In genomic region chr21:38769253-38769780, GRCh38 we compare ENCODE assay signal across 11 cellular contexts. TPM values are rescaled to one million over a fixed set of nuclear protein-coding genes. Genes with fewer than 3 reads are reported as not detected.
DNase-seq lines count a peak whose midpoint lies in the region; ATAC-seq and TF ChIP-seq lines count a peak whose summit lies in the region.
"Had no signal": no experiment of that assay in that cellular context is flagged by ENCODE, and none has a peak within 500 bp of the region (broad histone marks: within the 10 kb centered on the region; RNA-seq: fewer than 3 reads in every experiment).

No MANE protein-coding gene starts in this region.

- peak overlapping the region; percentile 40 to 66 (median 49) for H3K27ac ChIP-seq in esophagus muscularis mucosa (replicated peaks in 1 of 4)

- TF ChIP-seq POLR2A in esophagus muscularis mucosa (IDR thresholded peaks at IDR 0.05; ENCODE audit: low read depth): no peak

- H3K4me1 ChIP-seq in esophagus muscularis mucosa: peaks cover 0 to 32% (median 22%) of the 10 kb centered on the region in 4 donors
- H3K4me1 ChIP-seq in BE2C: no peaks in the 10 kb centered on the region

- TF ChIP-seq EP300 in esophagus muscularis mucosa (IDR thresholded peaks at IDR 0.05): no peak

- CTCF ChIA-PET in activated CD4-positive, alpha-beta T cell treated with anti-CD3 and anti-CD28 coated beads for 36 hours (lab: Charles Lee): interaction anchor here (0.7 to 2.4 kb wide), 9 partner anchors 8 to 620 kb away, joined by 3 to 14 read pairs (median 4); no protein-coding TSS in a partner anchor
- CTCF ChIA-PET in T-cell (lab: Charles Lee): interaction anchor here (0.9 to 1.0 kb wide), 2 partner anchors 8 to 38 kb away, joined by 3 read pairs; no protein-coding TSS in a partner anchor

- ATAC-seq in activated CD4-positive, alpha-beta T cell treated with anti-CD3 and anti-CD28 coated beads for 36 hours: no peak
- no peak for ATAC-seq in T-cell (replicated peaks in 1 of 4)
- no peak for ATAC-seq in stimulated activated naive CD8-positive, alpha-beta T cell treated with anti-CD3 and anti-CD28 coated beads, Interleukin-15, amount 100 ng/mL, for 72 hours

- 68% methylated on average over 9 of the region's 9 CpGs for WGBS in esophagus muscularis mucosa

- peak; percentile 53 for DNase-seq in activated CD4-positive, alpha-beta T cell treated with anti-CD3 and anti-CD28 coated beads for 36 hours
- DNase-seq in activated CD4-positive, alpha-beta T cell treated with anti-CD3 and anti-CD28 coated beads, Interleukin-2, amount 50 U/mL, for 1 hour: no peak
- DNase-seq in T-cell (no peak), esophagus muscularis mucosa (ENCODE audit: extremely low spot score) (no peak), posterior vena cava (ENCODE audit: low spot score) (no peak), BE2C (no peak)
- DNase-seq in stimulated activated naive CD8-positive, alpha-beta T cell treated with anti-CD3 and anti-CD28 coated beads, Interleukin-15, amount 100 ng/mL, for 72 hours: no peak
- no peak for DNase-seq in NK-92 treated with Interleukin-12 subunit alpha and Interleukin-12 subunit beta, amount 100 ng/mL, for 24 hours (lab: John Stamatoyannopoulos, UW)
- DNase-seq: NCI-H1092 treated with DMSO at 0.1 percent for 48 hours, SW 1271 had no signal

- H3K9me3 ChIP-seq in esophagus muscularis mucosa (no peaks in the 10 kb centered on the region), BE2C (peaks cover 3% of the 10 kb centered on the region; the same call in 1 of the 2 replicates)
- H3K9me3 ChIP-seq: thyroid gland had no signal

- POLR2A ChIA-PET in activated CD4-positive, alpha-beta T cell treated with anti-CD3 and anti-CD28 coated beads for 36 hours (lab: Charles Lee): interaction anchor here (1.1 to 2.4 kb wide), 5 partner anchors 36 to 420 kb away, joined by 3 to 17 read pairs (median 4); partner anchors contain the start of genes ETS2 and PSMG1
- POLR2A ChIA-PET in T-cell (lab: Charles Lee): no interaction called here

- no peak for TF ChIP-seq CTCF in esophagus muscularis mucosa (IDR thresholded peaks at IDR 0.05)
- no peak for TF ChIP-seq CTCF in BE2C (IDR thresholded peaks at IDR 0.05; ENCODE audit: low read depth, low read length)

- intact Hi-C loops in activated CD4-positive, alpha-beta T cell treated with anti-CD3 and anti-CD28 coated beads for 36 hours (cut with DNase I, micrococcal nuclease): loop anchor here (2.0 to 10.0 kb wide), 5 partner anchors 543 to 1403 kb away; partner anchors contain the start of genes BRWD1 (in 2 of the 2) and DYRK1A (in 1 of the 2)
- intact Hi-C loops in esophagus muscularis mucosa (cut with DNase I): no loop called here
- intact Hi-C loops in posterior vena cava (cut with DNase I): no loop called here

- H3K4me3 Mint-ChIP-seq in activated CD4-positive, alpha-beta T cell treated with anti-CD3 and anti-CD28 coated beads for 36 hours: peak overlapping the region; percentile 46
- peak overlapping the region in 2 of 3 donors; percentile 78 to 90 for H3K4me3 Mint-ChIP-seq in T-cell
- H3K4me3 Mint-ChIP-seq in stimulated activated naive CD8-positive, alpha-beta T cell treated with anti-CD3 and anti-CD28 coated beads, Interleukin-15, amount 100 ng/mL, for 72 hours: peak overlapping the region; percentile 68 to 75

- no peaks in the 10 kb centered on the region for H3K27me3 ChIP-seq in esophagus muscularis mucosa
- no peaks in the 10 kb centered on the region; the same call in 1 of the 2 replicates for H3K27me3 ChIP-seq in BE2C
- H3K27me3 ChIP-seq: thyroid gland had no signal

- no peak overlapping the region for H3K4me3 ChIP-seq in esophagus muscularis mucosa
- H3K4me3 ChIP-seq in BE2C (ENCODE audit: low read depth, low read length): no peak overlapping the region
- H3K4me3 ChIP-seq: thyroid gland had no signal

- peaks cover 2% of the 10 kb centered on the region for H3K27me3 Mint-ChIP-seq in activated CD4-positive, alpha-beta T cell treated with anti-CD3 and anti-CD28 coated beads for 36 hours
- peaks cover 0 to 2% of the 10 kb centered on the region in 2 donors for H3K27me3 Mint-ChIP-seq in T-cell
- no peaks in the 10 kb centered on the region for H3K27me3 Mint-ChIP-seq in stimulated activated naive CD8-positive, alpha-beta T cell treated with anti-CD3 and anti-CD28 coated beads, Interleukin-15, amount 100 ng/mL, for 72 hours

- H3K27ac Mint-ChIP-seq in activated CD4-positive, alpha-beta T cell treated with anti-CD3 and anti-CD28 coated beads for 36 hours: peak overlapping the region; percentile 97
- peak overlapping the region; percentile 97 to 99 for H3K27ac Mint-ChIP-seq in T-cell
- H3K27ac Mint-ChIP-seq in stimulated activated naive CD8-positive, alpha-beta T cell treated with anti-CD3 and anti-CD28 coated beads, Interleukin-15, amount 100 ng/mL, for 72 hours: peak overlapping the region; percentile 83 to 95

- peaks cover 73% of the 10 kb centered on the region for H3K4me1 Mint-ChIP-seq in activated CD4-positive, alpha-beta T cell treated with anti-CD3 and anti-CD28 coated beads for 36 hours
- peaks cover 38 to 43% (median 43%) of the 10 kb centered on the region in 3 donors for H3K4me1 Mint-ChIP-seq in T-cell
- peaks cover 62% of the 10 kb centered on the region for H3K4me1 Mint-ChIP-seq in stimulated activated naive CD8-positive, alpha-beta T cell treated with anti-CD3 and anti-CD28 coated beads, Interleukin-15, amount 100 ng/mL, for 72 hours

- peaks cover 17% of the 10 kb centered on the region for H3K36me3 Mint-ChIP-seq in activated CD4-positive, alpha-beta T cell treated with anti-CD3 and anti-CD28 coated beads for 36 hours (ENCODE audit: low read depth)
- no peaks in the 10 kb centered on the region for H3K36me3 Mint-ChIP-seq in T-cell

- peaks cover 8% of the 10 kb centered on the region for H3K9me3 Mint-ChIP-seq in activated CD4-positive, alpha-beta T cell treated with anti-CD3 and anti-CD28 coated beads for 36 hours (ENCODE audit: low read depth)
- H3K9me3 Mint-ChIP-seq in T-cell: peaks cover 0 to 4% (median 0%) of the 10 kb centered on the region in 3 donors
- peaks cover 11 to 17% of the 10 kb centered on the region in 2 donors for H3K9me3 Mint-ChIP-seq in stimulated activated naive CD8-positive, alpha-beta T cell treated with anti-CD3 and anti-CD28 coated beads, Interleukin-15, amount 100 ng/mL, for 72 hours

- no peaks in the 10 kb centered on the region for H3K36me3 ChIP-seq in esophagus muscularis mucosa
- H3K36me3 ChIP-seq in BE2C: no peaks in the 10 kb centered on the region
- H3K36me3 ChIP-seq: thyroid gland had no signal

RNA-seq across cellular contexts. Expression of gene ETS2, which starts 36.4 kb away (rescaled TPM):
- 10 to 100 TPM; 44.7 to 61.9 TPM for total RNA-seq in activated CD4-positive, alpha-beta T cell treated with anti-CD3 and anti-CD28 coated beads for 36 hours
- total RNA-seq in T-cell: 10 to 100 TPM; 12.3 to 17.3 (median 16.5) TPM
- total RNA-seq in esophagus muscularis mucosa: 100 to 1,000 TPM in 1 of 4 donors, 10 to 100 TPM in 3; 31.1 to 175 (median 63.8) TPM
- 10 to 100 TPM; 87.3 to 92.3 TPM for total RNA-seq in posterior vena cava
- polyA plus RNA-seq in BE2C (2012; ENCODE audit: insufficient read depth, insufficient read length, low read depth): 21.9 TPM

Comparison
In these comparisons a context has a peak if more than half of its experiments do, and no peak if none do; other contexts are left out.
1. intact Hi-C loops: an anchor here in activated CD4-positive, alpha-beta T cell treated with anti-CD3 and anti-CD28 coated beads for 36 hours (2.0 to 10.0 kb wide); none called in esophagus muscularis mucosa and posterior vena cava.